ENCODE assay signal across 10 cellular contexts in the genomic region with DNA sequence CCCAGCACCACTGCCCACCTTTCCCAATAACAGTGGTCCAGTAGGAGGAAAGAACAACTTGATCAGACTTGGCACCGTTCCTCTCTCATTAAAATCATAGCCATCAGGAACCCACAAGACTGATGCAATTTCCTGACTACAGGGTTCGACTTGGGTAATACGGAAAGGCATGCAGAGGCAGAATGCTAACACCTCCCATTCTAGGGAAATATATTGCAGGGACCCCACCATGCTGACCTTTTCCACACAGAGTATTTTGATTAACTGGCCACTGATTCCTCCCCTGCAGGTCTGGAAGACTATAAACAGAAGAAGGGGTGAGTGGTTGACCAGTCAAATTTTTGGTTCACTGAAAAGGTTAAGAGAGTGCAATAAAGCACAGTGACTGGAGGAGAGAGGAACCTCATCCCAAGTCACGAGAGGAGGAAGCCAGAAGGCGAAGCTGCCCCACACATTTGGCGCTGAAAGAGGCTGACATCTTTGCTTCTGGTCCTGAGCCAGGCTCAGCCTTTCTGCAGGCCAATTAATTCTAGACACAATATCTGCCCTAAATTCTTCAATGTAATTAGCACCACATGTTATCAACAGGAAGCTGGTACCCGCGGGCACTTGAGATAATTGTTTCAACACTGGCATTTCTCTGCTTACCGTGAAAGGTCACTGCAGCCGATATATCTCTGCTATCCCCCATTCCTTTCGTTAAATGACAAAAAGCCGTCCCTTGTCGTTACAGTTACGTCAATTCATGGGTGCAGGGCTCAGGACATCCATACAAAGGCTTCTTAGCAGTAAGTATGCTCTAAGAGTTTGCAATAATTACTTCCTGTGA.
DNase-seq lines count a peak whose midpoint lies in the region; TF ChIP-seq lines count a peak whose summit lies in the region.
"Had no signal": no experiment of that assay in that cellular context is flagged by ENCODE, and none has a peak within 500 bp of the region (broad histone marks: within the 10 kb centered on the region; RNA-seq: fewer than 3 reads in every experiment).

No MANE protein-coding gene starts in this region.

- H3K9me3 ChIP-seq in fibroblast of lung (ENCODE audit: control insufficient read depth, insufficient read depth, low read depth, low read length) = no peaks in the 10 kb centered on the region

- H3K27ac ChIP-seq in fibroblast of lung (ENCODE audit: insufficient read depth, low read length) = no peak overlapping the region
- H3K27ac ChIP-seq: 22Rv1 had no signal

- H3K4me3 ChIP-seq in fibroblast of lung (replicated peaks in 1 of 4; ENCODE audit: control extremely low read depth in 1 of 4, insufficient read depth in 1 of 4, low read depth in 3 of 4, low read length in 4 of 4) = no peak overlapping the region

- no peak overlapping the region for H3K4me2 ChIP-seq in fibroblast of lung (ENCODE audit: extremely low read depth, insufficient read depth, low read length)

- H3K27me3 ChIP-seq in fibroblast of lung (ENCODE audit: control insufficient read depth, insufficient read depth, low read length) = no peaks in the 10 kb centered on the region

- DNase-seq in DMS79 treated with DMSO at 0.1 percent for 48 hours (lab: John Stamatoyannopoulos, UW) = peak; percentile 23
- no peak for DNase-seq in DMS79 (lab: John Stamatoyannopoulos, UW)
- peak; percentile 23 for DNase-seq in OCI-M1 (lab: John Stamatoyannopoulos, UW)
- peak; percentile 74 to 96 for DNase-seq in fibroblast of lung (ENCODE audit: low read depth in 2 of 2)
- DNase-seq in smooth muscle cell of the brain vasculature (ENCODE audit: low read depth, low spot score) = peak; percentile 26
- no peak for DNase-seq in activated naive CD4-positive, alpha-beta T cell (lab: John Stamatoyannopoulos, UW)
- DNase-seq in AG08396 (ENCODE audit: low spot score) = no peak
- no peak for DNase-seq in stimulated activated CD4-positive, alpha-beta T cell treated with anti-CD3 and anti-CD28 coated beads, Interleukin-4, amount 100 ng/mL, for 24 hours
- DNase-seq: NCI-H1930 had no signal

- H2AFZ ChIP-seq in fibroblast of lung (ENCODE audit: low read length) = no peak overlapping the region

- no peaks in the 10 kb centered on the region for H3K36me3 ChIP-seq in fibroblast of lung (ENCODE audit: control insufficient read depth, insufficient read depth, low read length)

- TF ChIP-seq CTCF in fibroblast of lung (conservative IDR thresholded peaks at IDR 0.05 in 1 of 2, IDR thresholded peaks at IDR 0.05 in 1 of 2; ENCODE audit: low read depth in 1 of 2, low read length in 2 of 2) = no peak

- H4K20me1 ChIP-seq in fibroblast of lung (ENCODE audit: control insufficient read depth, extremely low read depth, insufficient read depth, low read length) = no peaks in the 10 kb centered on the region

- no peaks in the 10 kb centered on the region for H3K79me2 ChIP-seq in fibroblast of lung (ENCODE audit: control insufficient read depth, insufficient read depth, low read length)

- H3K9ac ChIP-seq in fibroblast of lung (ENCODE audit: insufficient read depth, low read length) = no peak overlapping the region

- H3K4me1 ChIP-seq in fibroblast of lung (ENCODE audit: control insufficient read depth, extremely low read depth, insufficient read depth, low read length) = peaks cover 2% of the 10 kb centered on the region

Comparison
In these comparisons a context has a peak if more than half of its experiments do, and no peak if none do; other contexts are left out.
1. DNase-seq: peak in DMS79 treated with DMSO at 0.1 percent for 48 hours (single experiment), OCI-M1 (single experiment), fibroblast of lung (2 of 2) and smooth muscle cell of the brain vasculature (single experiment); none in DMS79 (single experiment), activated naive CD4-positive, alpha-beta T cell (0 of 4), AG08396 (single experiment) and stimulated activated CD4-positive, alpha-beta T cell treated with anti-CD3 and anti-CD28 coated beads, Interleukin-4, amount 100 ng/mL, for 24 hours (single experiment).